Comparison of ENCODE assay signal across 28 cellular contexts in the genomic region with DNA sequence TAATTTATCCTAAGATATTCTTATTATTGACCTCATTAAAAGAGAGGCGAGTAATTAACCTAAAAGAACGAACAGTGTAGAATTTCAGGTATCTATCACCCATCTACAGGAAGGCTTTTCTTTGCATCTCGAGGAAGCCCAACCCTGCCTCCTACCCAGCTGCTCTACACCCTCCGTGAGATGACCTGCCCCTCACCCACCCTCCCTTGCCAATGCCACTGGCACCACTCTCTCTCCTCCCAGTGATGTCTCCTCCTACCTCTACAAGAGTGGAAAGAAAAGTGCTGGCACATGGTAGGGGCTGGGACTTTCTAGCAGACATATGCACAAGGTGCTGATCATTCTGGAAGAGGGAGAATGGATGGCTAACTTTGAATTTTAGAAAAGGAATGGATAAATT. TPM values are rescaled to one million over a fixed set of nuclear protein-coding genes. Genes with fewer than 3 reads are reported as not detected.
"Had no signal": no experiment of that assay in that cellular context is flagged by ENCODE, and none has a peak within 500 bp of the region (broad histone marks: within the 10 kb centered on the region; RNA-seq: fewer than 3 reads in every experiment).

No MANE protein-coding gene starts in this region.

- H3K36me3 ChIP-seq: brain microvascular endothelial cell, cardiac muscle cell had no signal

- H3K9me3 Mint-ChIP-seq: activated CD4-positive, alpha-beta memory T cell treated with anti-CD3 and anti-CD28 coated beads for 36 hours; activated naive CD4-positive, alpha-beta T cell treated with anti-CD3 and anti-CD28 coated beads for 36 hours; activated T-cell treated with anti-CD3 and anti-CD28 coated beads, Interleukin-2, amount 50 U/mL, for 4 hours had no signal

- ATAC-seq: activated T-cell treated with anti-CD3 and anti-CD28 coated beads, Interleukin-2, amount 50 U/mL, for 4 hours; K562; Panc1 had no signal

- H3K27ac Mint-ChIP-seq: activated CD4-positive, alpha-beta memory T cell treated with anti-CD3 and anti-CD28 coated beads for 36 hours; activated CD4-positive, alpha-beta T cell treated with anti-CD3 and anti-CD28 coated beads, Interleukin-2, amount 10 ng/mL, durations not matched to agents 7 days and 5 days; activated naive CD4-positive, alpha-beta T cell treated with anti-CD3 and anti-CD28 coated beads for 36 hours; activated naive CD8-positive, alpha-beta T cell had no signal

- H3K27me3 Mint-ChIP-seq: activated CD4-positive, alpha-beta memory T cell treated with anti-CD3 and anti-CD28 coated beads for 36 hours; activated CD4-positive, alpha-beta T cell treated with anti-CD3 and anti-CD28 coated beads, Interleukin-2, amount 10 ng/mL, durations not matched to agents 7 days and 5 days; activated naive CD8-positive, alpha-beta T cell had no signal

- DNase-seq: activated CD4-positive, alpha-beta memory T cell treated with anti-CD3 and anti-CD28 coated beads for 36 hours; activated CD4-positive, alpha-beta T cell treated with anti-CD3 and anti-CD28 coated beads, Interleukin-2, amount 10 ng/mL, durations not matched to agents 7 days and 5 days; activated CD4-positive, CD25-positive, alpha-beta regulatory T cell; activated CD8-positive, alpha-beta memory T cell treated with anti-CD3 and anti-CD28 coated beads for 24 hours; activated gamma-delta T cell; activated naive CD4-positive, alpha-beta T cell treated with anti-CD3 and anti-CD28 coated beads for 36 hours; activated T-cell treated with anti-CD3 and anti-CD28 coated beads, Interleukin-2, amount 50 U/mL, for 4 hours; brain microvascular endothelial cell; Karpas-422; MM.1S; NCI-H1048; NCI-H1417; NCI-H1930; NCI-H2171 treated with DMSO at 0.1 percent for 48 hours; NCI-H226; NCI-H69; NK-92 treated with Interleukin-12 subunit alpha and Interleukin-12 subunit beta, amount 100 ng/mL, for 24 hours; OCI-M1; Right ventricle myocardium superior; T-helper 2 cell; T1000 had no signal

- H3K4me3 ChIP-seq: cardiac muscle cell, K562 had no signal

- H3K27ac ChIP-seq: brain microvascular endothelial cell, cardiac muscle cell, RWPE1 had no signal

- H3K4me3 Mint-ChIP-seq: activated CD4-positive, alpha-beta memory T cell treated with anti-CD3 and anti-CD28 coated beads for 36 hours; activated CD4-positive, alpha-beta T cell treated with anti-CD3 and anti-CD28 coated beads, Interleukin-2, amount 10 ng/mL, durations not matched to agents 7 days and 5 days; activated naive CD4-positive, alpha-beta T cell treated with anti-CD3 and anti-CD28 coated beads for 36 hours; activated naive CD8-positive, alpha-beta T cell; activated T-cell treated with anti-CD3 and anti-CD28 coated beads, Interleukin-2, amount 50 U/mL, for 4 hours had no signal

- H3K27me3 ChIP-seq: brain microvascular endothelial cell, cardiac muscle cell had no signal

RNA-seq across cellular contexts. Expression of a gene that starts 22.9 kb away (rescaled TPM):
- total RNA-seq: NCI-H460, Right ventricle myocardium superior, SK-MEL-5 had no signal
- polyA plus RNA-seq: K562 had no signal
